ENCODE assay signal across 11 cellular contexts in the genomic region with DNA sequence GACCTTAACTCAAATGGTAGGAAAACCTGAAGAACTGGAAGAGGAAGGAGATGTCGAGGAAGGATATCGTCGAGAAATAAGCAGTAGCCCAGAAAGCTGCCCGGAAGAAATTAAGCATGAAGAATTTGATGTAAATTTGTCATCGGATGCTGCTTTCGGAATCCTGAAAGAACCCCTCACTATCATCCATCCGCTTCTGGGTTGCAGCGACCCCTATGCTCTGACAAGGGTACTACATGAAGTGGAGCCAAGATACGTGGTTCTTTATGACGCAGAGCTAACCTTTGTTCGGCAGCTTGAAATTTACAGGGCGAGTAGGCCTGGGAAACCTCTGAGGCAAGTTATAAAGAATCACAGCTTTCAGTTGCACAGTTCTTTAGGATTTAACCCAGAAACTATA. TPM values are rescaled to one million over a fixed set of nuclear protein-coding genes. Genes with fewer than 3 reads are reported as not detected.
A peak's percentile ranks its signal among the peaks of the same experiment; 100 is the strongest.
DNase-seq lines count a peak whose midpoint lies in the region; ATAC-seq, FAIRE-seq and TF ChIP-seq lines count a peak whose summit lies in the region.
"Had no signal": no experiment of that assay in that cellular context is flagged by ENCODE, and none has a peak within 500 bp of the region (broad histone marks: within the 10 kb centered on the region; RNA-seq: fewer than 3 reads in every experiment).

No MANE protein-coding gene starts in this region.

- no peak overlapping the region for H3K14ac ChIP-seq in H9 (ENCODE audit: insufficient read depth, low read length)

- H3K79me1 ChIP-seq in H9 (ENCODE audit: insufficient read depth, low read depth, low read length, poor library complexity, severe bottlenecking), result no peaks in the 10 kb centered on the region

- H2BK120ac ChIP-seq in H9 (ENCODE audit: low read depth, low read length, poor library complexity, severe bottlenecking), result no peak overlapping the region

- no peaks in the 10 kb centered on the region for H3K9me3 Mint-ChIP-seq in H9

- peaks cover 6 to 43% (median 29%) of the 10 kb centered on the region in 3 experiments; a peak in 5 of 7 replicates for H3K36me3 Mint-ChIP-seq in H9 (ENCODE audit: insufficient read depth in 1 of 3, low read depth in 3 of 3)

- H3K9me2 ChIP-seq in neural cell (ENCODE audit: insufficient read depth, low read length), result no peaks in the 10 kb centered on the region

- no peak overlapping the region for H4K5ac ChIP-seq in H9 (ENCODE audit: insufficient read length, low read depth, low read length)

- H3K18ac ChIP-seq in H9 (ENCODE audit: insufficient read length, low read depth, low read length), result no peak overlapping the region

- no peak for FAIRE-seq in bronchial epithelial cell (lab: Jason Lieb, UNC)

- H3K4me1 Mint-ChIP-seq in H9, result peaks cover under 1 to 1% of the 10 kb centered on the region in 2 experiments; a peak in 3 of 4 replicates

- no peaks in the 10 kb centered on the region for H3K27me3 Mint-ChIP-seq in H9 (ENCODE audit: low read depth)

- ATAC-seq in GM18502 (IDR thresholded peaks at IDR 0.05; ENCODE audit: poor library complexity, unreplicated experiment) (no peak), HG02763 (IDR thresholded peaks at IDR 0.05; ENCODE audit: unreplicated experiment) (no peak)

- no peaks in the 10 kb centered on the region for H3K27me3 ChIP-seq in H9 (ENCODE audit: insufficient read depth, low read length)
- H3K27me3 ChIP-seq in bronchial epithelial cell (ENCODE audit: control insufficient read depth, insufficient read depth, low read length), result no peaks in the 10 kb centered on the region
- no peaks in the 10 kb centered on the region for H3K27me3 ChIP-seq in neural cell (ENCODE audit: insufficient read depth, low read depth, low read length)
- H3K27me3 ChIP-seq: BLaER1, uterus had no signal

- H2BK12ac ChIP-seq in H9 (ENCODE audit: insufficient read length, low read depth, low read length), result no peak overlapping the region

- H2BK5ac ChIP-seq in H9 (ENCODE audit: insufficient read length, low read length), result no peak overlapping the region

- H3F3A ChIP-seq in neural cell (ENCODE audit: insufficient read depth, low read length, poor library complexity, severe bottlenecking), result no peaks in the 10 kb centered on the region

- H2AK5ac ChIP-seq in H9 (ENCODE audit: insufficient read length, low read length), result no peak overlapping the region

- no peak overlapping the region for H3K4me3 Mint-ChIP-seq in H9

- H3K4me2 ChIP-seq in H9 (ENCODE audit: insufficient read depth, insufficient read length, low read length) (no peak overlapping the region), neural cell (ENCODE audit: low read length) (no peak overlapping the region)
- H3K4me2 ChIP-seq: BLaER1 had no signal

- H3K27ac ChIP-seq in H9 (ENCODE audit: insufficient read length, low read depth, low read length) (no peak overlapping the region), neural cell (ENCODE audit: low read length) (no peak overlapping the region)
- H3K27ac ChIP-seq: BLaER1 had no signal

- H3K23ac ChIP-seq in H9 (ENCODE audit: insufficient read length, low read depth, low read length), result no peak overlapping the region

- H3K9me3 ChIP-seq in H9 (ENCODE audit: control insufficient read depth, low read depth, low read length) (no peaks in the 10 kb centered on the region), neural cell (ENCODE audit: low read length) (no peaks in the 10 kb centered on the region)
- H3K9me3 ChIP-seq: uterus had no signal

- H4K8ac ChIP-seq in H9 (replicated peaks; ENCODE audit: insufficient read length, low read depth, low read length), result no peak overlapping the region

- no peak for TF ChIP-seq EP300 in neural cell (conservative IDR thresholded peaks at IDR 0.05; ENCODE audit: poor library complexity, severe bottlenecking)

- no peak overlapping the region for H3K56ac ChIP-seq in H9 (ENCODE audit: insufficient read length, low read depth, low read length)

- H4K20me1 ChIP-seq in H9 (ENCODE audit: control insufficient read depth, insufficient read depth, insufficient read length) (no peaks in the 10 kb centered on the region), neural cell (ENCODE audit: insufficient read depth) (no peaks in the 10 kb centered on the region)
- H4K20me1 ChIP-seq: BLaER1 had no signal

- H3K23me2 ChIP-seq in H9 (ENCODE audit: insufficient read length, low read depth, low read length, poor library complexity, severe bottlenecking), result no peaks in the 10 kb centered on the region

- H3K27ac Mint-ChIP-seq in H9, result no peak overlapping the region

- H3T11ph ChIP-seq in H9 (ENCODE audit: low read length), result no peak overlapping the region

- no peak overlapping the region for H2AFZ ChIP-seq in H9 (ENCODE audit: low read length)
- no peak overlapping the region for H2AFZ ChIP-seq in neural cell (ENCODE audit: low read depth, low read length)

- DNase-seq in SKM-1 treated with dmso at 0.1 percent for 144 hours (lab: John Stamatoyannopoulos, UW; ENCODE audit: unreplicated experiment) (peak; percentile 6), SKM-1 (lab: John Stamatoyannopoulos, UW; ENCODE audit: unreplicated experiment) (no peak), H9 (peak; percentile 71), bronchial epithelial cell (ENCODE audit: low read depth) (no peak), AG08395 (ENCODE audit: low spot score) (no peak)
- DNase-seq: stimulated activated CD4-positive, alpha-beta T cell treated with anti-CD3 and anti-CD28 coated beads, Interleukin-12 subunit alpha, Interleukin-12 subunit beta, amount 100 ng/mL, for 4 hours; uterus had no signal

- no peak overlapping the region for H4K91ac ChIP-seq in H9 (ENCODE audit: insufficient read length, low read depth, low read length)

- no peak overlapping the region for H3K4ac ChIP-seq in H9 (ENCODE audit: low read depth, low read length)

- TF ChIP-seq RAD21 in neural cell (conservative IDR thresholded peaks at IDR 0.05), result no peak

- no CpG with 5 or more reads among the region's 12 CpGs for WGBS in H9 (ENCODE audit: extremely low coverage, insufficient read length, low lambda C conversion rate)

- H2BK20ac ChIP-seq in H9 (ENCODE audit: low read depth, low read length, poor library complexity, severe bottlenecking), result no peak overlapping the region

- TF ChIP-seq CTCF in H9 (conservative IDR thresholded peaks at IDR 0.05) (peak; percentile 92), bronchial epithelial cell (IDR thresholded peaks at IDR 0.05; ENCODE audit: insufficient read depth, low read length, severe bottlenecking) (peak; percentile 42), neural cell (IDR thresholded peaks at IDR 0.05; ENCODE audit: poor library complexity, severe bottlenecking) (peak; percentile 30)

- no peak overlapping the region for H2BK15ac ChIP-seq in H9 (ENCODE audit: low read depth, low read length)

- H3K4me3 ChIP-seq in bronchial epithelial cell (ENCODE audit: low read depth, low read length), result no peak overlapping the region
- no peak overlapping the region for H3K4me3 ChIP-seq in neural cell (ENCODE audit: low read length)
- H3K4me3 ChIP-seq: BLaER1, uterus had no signal

- no peaks in the 10 kb centered on the region for H3K79me2 ChIP-seq in H9 (ENCODE audit: insufficient read depth, low read length)
- H3K79me2 ChIP-seq in neural cell (replicated peaks; ENCODE audit: insufficient read depth, low read length), result no peaks in the 10 kb centered on the region

- no peak overlapping the region for H3K9ac ChIP-seq in H9 (ENCODE audit: extremely low read depth, insufficient read length, low read length)
- H3K9ac ChIP-seq in neural cell (ENCODE audit: low read length), result no peak overlapping the region
- H3K9ac ChIP-seq: BLaER1 had no signal

- H3K4me1 ChIP-seq in H9 (ENCODE audit: insufficient read depth, low read length), result no peaks in the 10 kb centered on the region
- H3K4me1 ChIP-seq: uterus had no signal

- peaks cover 5% of the 10 kb centered on the region for H3K36me3 ChIP-seq in bronchial epithelial cell (ENCODE audit: control insufficient read depth, insufficient read depth, low read length)
- peaks cover 19% of the 10 kb centered on the region for H3K36me3 ChIP-seq in neural cell (ENCODE audit: insufficient read depth, low read length)
- H3K36me3 ChIP-seq: uterus had no signal

TF ChIP-seq in neural cell, 6 proteins besides CTCF, POLR2A, EP300 and RAD21:
- TF ChIP-seq MXI1 (conservative IDR thresholded peaks at IDR 0.05; ENCODE audit: poor library complexity, severe bottlenecking) (no peak), EZH2 (IDR thresholded peaks at IDR 0.05; ENCODE audit: borderline replicate concordance, insufficient read depth, low read length, poor library complexity, severe bottlenecking) (no peak), TAF1 (IDR thresholded peaks at IDR 0.05; ENCODE audit: low read depth) (no peak), POLR2AphosphoS5 (IDR thresholded peaks at IDR 0.05) (no peak), SMC3 (conservative IDR thresholded peaks at IDR 0.05; ENCODE audit: poor library complexity) (no peak)
- TF ChIP-seq, protein P1, sequence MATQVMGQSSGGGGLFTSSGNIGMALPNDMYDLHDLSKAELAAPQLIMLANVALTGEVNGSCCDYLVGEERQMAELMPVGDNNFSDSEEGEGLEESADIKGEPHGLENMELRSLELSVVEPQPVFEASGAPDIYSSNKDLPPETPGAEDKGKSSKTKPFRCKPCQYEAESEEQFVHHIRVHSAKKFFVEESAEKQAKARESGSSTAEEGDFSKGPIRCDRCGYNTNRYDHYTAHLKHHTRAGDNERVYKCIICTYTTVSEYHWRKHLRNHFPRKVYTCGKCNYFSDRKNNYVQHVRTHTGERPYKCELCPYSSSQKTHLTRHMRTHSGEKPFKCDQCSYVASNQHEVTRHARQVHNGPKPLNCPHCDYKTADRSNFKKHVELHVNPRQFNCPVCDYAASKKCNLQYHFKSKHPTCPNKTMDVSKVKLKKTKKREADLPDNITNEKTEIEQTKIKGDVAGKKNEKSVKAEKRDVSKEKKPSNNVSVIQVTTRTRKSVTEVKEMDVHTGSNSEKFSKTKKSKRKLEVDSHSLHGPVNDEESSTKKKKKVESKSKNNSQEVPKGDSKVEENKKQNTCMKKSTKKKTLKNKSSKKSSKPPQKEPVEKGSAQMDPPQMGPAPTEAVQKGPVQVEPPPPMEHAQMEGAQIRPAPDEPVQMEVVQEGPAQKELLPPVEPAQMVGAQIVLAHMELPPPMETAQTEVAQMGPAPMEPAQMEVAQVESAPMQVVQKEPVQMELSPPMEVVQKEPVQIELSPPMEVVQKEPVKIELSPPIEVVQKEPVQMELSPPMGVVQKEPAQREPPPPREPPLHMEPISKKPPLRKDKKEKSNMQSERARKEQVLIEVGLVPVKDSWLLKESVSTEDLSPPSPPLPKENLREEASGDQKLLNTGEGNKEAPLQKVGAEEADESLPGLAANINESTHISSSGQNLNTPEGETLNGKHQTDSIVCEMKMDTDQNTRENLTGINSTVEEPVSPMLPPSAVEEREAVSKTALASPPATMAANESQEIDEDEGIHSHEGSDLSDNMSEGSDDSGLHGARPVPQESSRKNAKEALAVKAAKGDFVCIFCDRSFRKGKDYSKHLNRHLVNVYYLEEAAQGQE (IDR thresholded peaks at IDR 0.05; ENCODE audit: borderline replicate concordance), result no peak

RNA-seq across cellular contexts. Expression of gene ERCC4, which starts 15.5 kb away (rescaled TPM):
- total RNA-seq in H9 (2021) (11.7 and 15.6 TPM in 2 replicates), bronchial epithelial cell (3.9 and 5.5 TPM in 2 replicates)
- polyA plus RNA-seq in neural cell, result 5.8 and 7.0 TPM in 2 replicates
- polyA minus RNA-seq in neural cell, result 16.2 and 16.8 TPM in 2 replicates

Comparison
In these comparisons a context has a peak if more than half of its experiments do, and no peak if none do; other contexts are left out.
1. DNase-seq: peak in SKM-1 treated with dmso at 0.1 percent for 144 hours (single experiment) and H9 (single experiment); none in SKM-1 (single experiment), bronchial epithelial cell (single experiment) and AG08395 (single experiment).
2. CTCF ChIP-seq: peak in every context shown above with its lines; median percentile 92 in H9; 42 in bronchial epithelial cell; 30 in neural cell.